Comparison of ENCODE assay signal across 8 cellular contexts in the genomic region with DNA sequence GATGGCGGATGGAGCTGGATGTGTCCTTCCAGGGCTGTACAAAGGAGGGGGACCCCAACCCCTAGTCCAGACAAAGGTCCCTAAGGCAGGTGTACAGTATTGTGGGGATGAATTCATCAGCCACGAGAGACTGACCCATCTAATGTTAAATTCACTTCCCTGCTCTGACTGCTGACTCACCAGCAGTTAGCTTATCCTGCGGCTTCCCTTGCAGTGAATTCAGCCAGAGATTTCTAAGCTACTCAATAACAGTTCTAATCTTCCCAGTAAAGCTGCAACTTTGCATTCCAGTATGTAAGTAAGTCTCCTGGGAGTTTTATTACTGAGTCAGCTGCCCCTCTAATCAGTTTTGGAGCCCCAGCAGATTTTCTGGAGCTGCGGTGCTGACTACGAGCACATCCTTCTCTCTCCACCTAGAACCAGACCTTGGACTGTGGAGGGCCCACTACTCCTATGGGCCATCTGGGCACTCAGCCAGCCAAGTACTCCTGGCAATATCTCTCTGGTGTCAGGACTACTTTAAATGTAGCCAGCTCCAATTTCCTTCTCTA. TPM values are rescaled to one million over a fixed set of nuclear protein-coding genes. Genes with fewer than 3 reads are reported as not detected.
DNase-seq lines count a peak whose midpoint lies in the region; ATAC-seq, FAIRE-seq and TF ChIP-seq lines count a peak whose summit lies in the region.

No MANE protein-coding gene starts in this region.

- no peak overlapping the region for H3K4me3 Mint-ChIP-seq in activated naive CD4-positive, alpha-beta T cell treated with anti-CD3 and anti-CD28 coated beads, Interleukin-2, amount 10 ng/mL, durations not matched to agents 7 days and 5 days

- H3K36me3 ChIP-seq in A673 (ENCODE audit: insufficient read depth, low read length, poor library complexity, severe bottlenecking) = no peaks in the 10 kb centered on the region

- no peak overlapping the region for H3K27ac Mint-ChIP-seq in activated naive CD4-positive, alpha-beta T cell treated with anti-CD3 and anti-CD28 coated beads, Interleukin-2, amount 10 ng/mL, durations not matched to agents 7 days and 5 days

- H3K9me3 Mint-ChIP-seq in activated naive CD4-positive, alpha-beta T cell treated with anti-CD3 and anti-CD28 coated beads, Interleukin-2, amount 10 ng/mL, durations not matched to agents 7 days and 5 days = no peaks in the 10 kb centered on the region

- H3K9me3 ChIP-seq in A673 (ENCODE audit: low read depth, low read length, poor library complexity, severe bottlenecking) = no peaks in the 10 kb centered on the region

- peak; percentile 93 for DNase-seq in A673 (ENCODE audit: low spot score)
- peak; percentile 33 for DNase-seq in H54 (ENCODE audit: insufficient read length, low spot score)
- DNase-seq in T1000 (lab: John Stamatoyannopoulos, UW) = peak; percentile 54
- DNase-seq in left cardiac atrium = peak; percentile 74
- DNase-seq in activated naive CD4-positive, alpha-beta T cell treated with anti-CD3 and anti-CD28 coated beads, Interleukin-2, amount 10 ng/mL, durations not matched to agents 7 days and 5 days = no peak

- POLR2A ChIA-PET in A673 (lab: Charles Lee; ENCODE audit: low non-redundant PET) = interaction anchor here (0.6 to 1.2 kb wide), 2 partner anchors 17 to 126 kb away, joined by 3 read pairs; a partner anchor contains a TSS

- ATAC-seq in left cardiac atrium = peak; percentile 82 to 85
- ATAC-seq in GM18517 (IDR thresholded peaks at IDR 0.05; ENCODE audit: unreplicated experiment) = no peak
- ATAC-seq in GM18520 (IDR thresholded peaks at IDR 0.05; ENCODE audit: unreplicated experiment) = no peak

- H3K4me3 ChIP-seq in A673 (ENCODE audit: low read depth, low read length, poor library complexity, severe bottlenecking) (peak overlapping the region; percentile 29), skin epidermis (no peak overlapping the region)

- H3K27ac ChIP-seq in A673 (ENCODE audit: low read depth, low read length, poor library complexity, severe bottlenecking) (peak overlapping the region; percentile 88), skin epidermis (peak overlapping the region in 14 of 21 experiments; percentile 0 to 75 (median 42))

- no peaks in the 10 kb centered on the region for H3K27me3 ChIP-seq in A673 (replicated peaks; ENCODE audit: insufficient read depth, low read depth, low read length, poor library complexity)

- FAIRE-seq in H54 (lab: Jason Lieb, UNC) = peak; percentile 97

- no peak for TF ChIP-seq POLR2A in H54 (IDR thresholded peaks at IDR 0.05; ENCODE audit: low read depth, low read length)

- H3K4me1 ChIP-seq in A673 (ENCODE audit: insufficient read depth, low read length, poor library complexity, severe bottlenecking) = peaks cover 34% of the 10 kb centered on the region

- CTCF ChIA-PET in A673 (lab: Charles Lee) = interaction anchor here (0.6 to 0.7 kb wide), 2 partner anchors 10 to 1453 kb away, joined by 3 to 5 read pairs; no protein-coding TSS in a partner anchor
- CTCF ChIA-PET in activated naive CD4-positive, alpha-beta T cell treated with anti-CD3 and anti-CD28 coated beads, Interleukin-2, amount 10 ng/mL, durations not matched to agents 7 days and 5 days (lab: Charles Lee) = interaction anchor here (1.1 kb wide), 1 partner anchor 30 kb away, joined by 3 read pairs; no protein-coding TSS in a partner anchor

- no TSS peak for BruUV-seq in A673 (replicated peaks; lab: Mats Ljungman, UMichigan)

- intact Hi-C loops in A673 (cut with micrococcal nuclease; ENCODE audit: unreplicated experiment) = loop anchor here (1.0 kb wide), 1 partner anchor 9 kb away; no protein-coding TSS in a partner anchor
- intact Hi-C loops in left cardiac atrium (cut with DNase I) = no loop called here

- no peaks in the 10 kb centered on the region for H3K27me3 Mint-ChIP-seq in activated naive CD4-positive, alpha-beta T cell treated with anti-CD3 and anti-CD28 coated beads, Interleukin-2, amount 10 ng/mL, durations not matched to agents 7 days and 5 days

- H3K4me1 Mint-ChIP-seq in activated naive CD4-positive, alpha-beta T cell treated with anti-CD3 and anti-CD28 coated beads, Interleukin-2, amount 10 ng/mL, durations not matched to agents 7 days and 5 days = peaks cover 65% of the 10 kb centered on the region

- H3K36me3 Mint-ChIP-seq in activated naive CD4-positive, alpha-beta T cell treated with anti-CD3 and anti-CD28 coated beads, Interleukin-2, amount 10 ng/mL, durations not matched to agents 7 days and 5 days = peaks cover 13% of the 10 kb centered on the region

- TF ChIP-seq CTCF in A673 (conservative IDR thresholded peaks at IDR 0.05; ENCODE audit: low read depth, low read length) = no peak

RNA-seq across cellular contexts. Expression of a gene that starts 16.1 kb away (rescaled TPM):
- total RNA-seq in A673 (2021) (31.0 and 32.0 TPM in 2 replicates), left cardiac atrium (100 to 1,000 TPM in 1 of 2 donors, 10 to 100 TPM in 1; 49.5 to 107 TPM)

Comparison
In these comparisons a context has a peak if more than half of its experiments do, and no peak if none do; other contexts are left out.
1. ATAC-seq: peak in left cardiac atrium (2 of 2); none in GM18517 (single experiment) and GM18520 (single experiment).